Comparison of ENCODE assay signal across 26 cellular contexts in the genomic region with DNA sequence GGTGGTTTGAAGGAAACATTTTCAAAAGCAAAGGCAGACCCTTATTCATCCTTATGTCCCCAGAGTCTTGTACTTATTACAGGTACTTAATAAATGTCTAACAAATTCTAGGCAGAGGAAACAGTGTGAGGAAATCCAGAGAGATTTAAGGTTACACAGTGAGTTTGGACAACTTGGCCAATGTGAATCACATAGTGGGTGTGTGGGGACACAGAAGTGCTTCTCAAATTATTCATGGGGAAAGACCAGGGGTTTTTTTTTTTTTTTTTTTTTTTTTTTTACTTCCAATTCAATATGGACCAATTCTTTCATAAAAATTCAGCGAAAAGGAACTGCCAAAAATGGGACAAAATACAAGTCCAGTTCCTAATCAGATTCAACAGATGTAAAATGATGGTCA. TPM values are rescaled to one million over a fixed set of nuclear protein-coding genes. Genes with fewer than 3 reads are reported as not detected.
"Had no signal": no experiment of that assay in that cellular context is flagged by ENCODE, and none has a peak within 500 bp of the region (broad histone marks: within the 10 kb centered on the region; RNA-seq: fewer than 3 reads in every experiment).

No MANE protein-coding gene starts in this region.

- DNase-seq: activated CD4-positive, alpha-beta T cell treated with anti-CD3 and anti-CD28 coated beads for 48 hours; activated CD4-positive, alpha-beta T cell treated with anti-CD3 and anti-CD28 coated beads, Interleukin-2, amount 50 U/mL, for 48 hours; activated CD8-positive, alpha-beta memory T cell treated with anti-CD3 and anti-CD28 coated beads for 24 hours; activated effector memory CD4-positive, alpha-beta T cell treated with Interleukin-2 at 50 U/mL for 16 hours; activated naive CD4-positive, alpha-beta T cell treated with anti-CD3 and anti-CD28 coated beads for 36 hours; activated naive CD8-positive, alpha-beta T cell treated with anti-CD3 and anti-CD28 coated beads, Interleukin-2, amount 10 ng/mL, durations not matched to agents 7 days and 5 days; amniotic stem cell; central memory CD4-positive, alpha-beta T cell; dermis blood vessel endothelial cell; effector CD8-positive, alpha-beta T cell; esophagus squamous epithelium; left lung; lower lobe of right lung; mesendoderm; ovary; retina; stimulated activated CD4-positive, alpha-beta T cell treated with anti-CD3 and anti-CD28 coated beads, Interleukin-4, amount 100 ng/mL, for 24 hours; stomach; upper lobe of left lung had no signal

- H3K36me3 Mint-ChIP-seq: activated naive CD8-positive, alpha-beta T cell treated with anti-CD3 and anti-CD28 coated beads, Interleukin-2, amount 10 ng/mL, durations not matched to agents 7 days and 5 days; stimulated activated effector memory CD8-positive, alpha-beta T cell treated with anti-CD3 and anti-CD28 coated beads, Interleukin-12 subunit alpha, Interleukin-12 subunit beta, amount 100 ng/mL, for 72 hours had no signal

- H3K4me3 Mint-ChIP-seq: activated naive CD4-positive, alpha-beta T cell treated with anti-CD3 and anti-CD28 coated beads for 36 hours; activated naive CD8-positive, alpha-beta T cell treated with anti-CD3 and anti-CD28 coated beads, Interleukin-2, amount 10 ng/mL, durations not matched to agents 7 days and 5 days; stimulated activated effector memory CD8-positive, alpha-beta T cell treated with anti-CD3 and anti-CD28 coated beads, Interleukin-12 subunit alpha, Interleukin-12 subunit beta, amount 100 ng/mL, for 72 hours had no signal

- H3K9me3 Mint-ChIP-seq: activated naive CD4-positive, alpha-beta T cell treated with anti-CD3 and anti-CD28 coated beads for 36 hours; activated naive CD8-positive, alpha-beta T cell treated with anti-CD3 and anti-CD28 coated beads, Interleukin-2, amount 10 ng/mL, durations not matched to agents 7 days and 5 days; stimulated activated effector memory CD8-positive, alpha-beta T cell treated with anti-CD3 and anti-CD28 coated beads, Interleukin-12 subunit alpha, Interleukin-12 subunit beta, amount 100 ng/mL, for 72 hours had no signal

- H3K27ac ChIP-seq: breast epithelium, epithelial cell of prostate, left lung, lower lobe of right lung, ovary, prostate gland, upper lobe of left lung, vagina had no signal

- H3K27me3 ChIP-seq: breast epithelium, esophagus squamous epithelium, left lung, ovary, stomach, upper lobe of left lung, vagina had no signal

- H3K9me3 ChIP-seq: breast epithelium, esophagus squamous epithelium, left lung, lower lobe of right lung, ovary, prostate gland, stomach, upper lobe of left lung, vagina had no signal

- H3K36me3 ChIP-seq: breast epithelium, esophagus squamous epithelium, left lung, lower lobe of right lung, ovary, prostate gland, stomach, upper lobe of left lung, vagina had no signal

- H3K4me1 ChIP-seq: prostate gland had no signal

- ATAC-seq: left lung; lower lobe of right lung; sciatic nerve; stimulated activated effector memory CD8-positive, alpha-beta T cell treated with anti-CD3 and anti-CD28 coated beads, Interleukin-12 subunit alpha, Interleukin-12 subunit beta, amount 100 ng/mL, for 72 hours had no signal

- H3K27ac Mint-ChIP-seq: activated naive CD4-positive, alpha-beta T cell treated with anti-CD3 and anti-CD28 coated beads for 36 hours; activated naive CD8-positive, alpha-beta T cell treated with anti-CD3 and anti-CD28 coated beads, Interleukin-2, amount 10 ng/mL, durations not matched to agents 7 days and 5 days had no signal

- H3K4me1 Mint-ChIP-seq: activated naive CD8-positive, alpha-beta T cell treated with anti-CD3 and anti-CD28 coated beads, Interleukin-2, amount 10 ng/mL, durations not matched to agents 7 days and 5 days had no signal

- H3K4me3 ChIP-seq: breast epithelium, esophagus squamous epithelium, left lung, lower lobe of right lung, ovary, prostate gland, skin epidermis, stomach, upper lobe of left lung, vagina had no signal

RNA-seq across cellular contexts. Expression of a gene that starts 15.1 kb away (rescaled TPM):
- total RNA-seq: activated naive CD8-positive, alpha-beta T cell treated with anti-CD3 and anti-CD28 coated beads, Interleukin-2, amount 10 ng/mL, durations not matched to agents 7 days and 5 days had no signal
